Comparison of ENCODE assay signal across 8 cellular contexts in the genomic region with DNA sequence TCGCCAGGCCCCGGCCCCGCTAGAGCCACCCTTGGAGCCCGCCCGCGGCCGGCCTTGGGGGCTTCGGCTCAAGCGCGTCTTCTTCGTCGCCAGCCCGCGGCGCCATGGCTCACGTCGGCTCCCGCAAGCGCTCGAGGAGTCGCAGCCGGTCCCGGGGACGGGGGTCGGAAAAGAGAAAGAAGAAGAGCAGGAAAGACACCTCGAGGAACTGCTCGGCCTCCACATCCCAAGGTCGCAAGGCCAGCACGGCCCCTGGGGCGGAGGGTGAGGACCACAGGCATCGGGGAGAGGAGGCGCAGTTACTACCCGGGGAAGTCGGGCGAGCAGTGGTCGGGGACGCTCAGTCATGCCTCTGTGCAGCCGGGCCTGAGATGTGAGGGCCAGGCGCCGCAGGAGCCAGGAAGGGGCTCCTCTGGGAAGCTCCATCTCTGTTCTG. TPM values are rescaled to one million over a fixed set of nuclear protein-coding genes. Genes with fewer than 3 reads are reported as not detected.
DNase-seq lines count a peak whose midpoint lies in the region; ATAC-seq and TF ChIP-seq lines count a peak whose summit lies in the region.

No MANE protein-coding gene starts in this region.

- peaks cover 13% of the 10 kb centered on the region for H3K36me3 ChIP-seq in BJ (ENCODE audit: control insufficient read depth, insufficient read depth, low read length)
- H3K36me3 ChIP-seq in Loucy (ENCODE audit: insufficient read depth, low read length), result 0 out of 2 replicates have a peak, but pooled peaks cover 5% of the 10 kb centered on the region
- peaks cover 54% of the 10 kb centered on the region for H3K36me3 ChIP-seq in mesodermal cell (ENCODE audit: control insufficient read depth, insufficient read depth, low read length)
- H3K36me3 ChIP-seq in aorta (ENCODE audit: control insufficient read depth in 1 of 2, insufficient read depth in 2 of 2, low read length in 1 of 2), result no peaks in the 10 kb centered on the region

- POLR2A ChIA-PET in BJ (lab: Charles Lee), result no interaction called here

- H3K4me2 ChIP-seq in Loucy (ENCODE audit: low read depth, low read length, poor library complexity, severe bottlenecking), result peak overlapping the region; percentile 99

- CTCF ChIA-PET in BJ (lab: Yijun Ruan, JAX), result interaction anchor here (0.8 kb wide), 1 partner anchor 257 kb away, joined by 3 read pairs; no protein-coding TSS in a partner anchor

- intact Hi-C loops in aorta (cut with DNase I), result no loop called here

- peak overlapping the region; percentile 90 for H3K9ac ChIP-seq in Loucy (ENCODE audit: low read depth, low read length, poor library complexity, severe bottlenecking)

- H3K9me2 ChIP-seq in Loucy (replicated peaks; ENCODE audit: low read depth, low read length), result no peaks in the 10 kb centered on the region

- H3K4me1 ChIP-seq in Loucy (ENCODE audit: insufficient read depth, low read length, poor library complexity, severe bottlenecking) (peaks cover 36% of the 10 kb centered on the region), mesodermal cell (ENCODE audit: control insufficient read depth, insufficient read depth, low read length, poor library complexity, severe bottlenecking) (peaks cover 41% of the 10 kb centered on the region), aorta (ENCODE audit: control insufficient read depth in 1 of 2, insufficient read depth in 2 of 2, low read length in 2 of 2) (peaks cover 0 to 4% of the 10 kb centered on the region in 2 donors)

- ATAC-seq in GM19455 (IDR thresholded peaks at IDR 0.05; ENCODE audit: unreplicated experiment) (peak; percentile 15), aorta (ENCODE audit: low FRiP score) (no peak)

- WGBS in mesodermal cell (ENCODE audit: insufficient coverage in 2 of 2), 2 experiments, result 2% methylated on average over 32 to 38 of the region's 40 CpGs
- 0 to 1% methylated on average over 40 of the region's 40 CpGs for WGBS in aorta, 2 donors

- H2AFZ ChIP-seq in Loucy (ENCODE audit: low read length), result peak overlapping the region; percentile 91

- peaks cover 72% of the 10 kb centered on the region for H3K79me2 ChIP-seq in Loucy (ENCODE audit: insufficient read depth, low read length)

- H3K9me3 ChIP-seq in Loucy (ENCODE audit: insufficient read depth, low read depth, low read length) (no peaks in the 10 kb centered on the region), mesodermal cell (ENCODE audit: control insufficient read depth, low read length) (no peaks in the 10 kb centered on the region), aorta (ENCODE audit: control insufficient read depth, low read length) (no peaks in the 10 kb centered on the region)

- H3K27ac ChIP-seq in mesodermal cell (ENCODE audit: low read depth, low read length, severe bottlenecking) (peak overlapping the region; percentile 90), aorta (ENCODE audit: low read depth in 1 of 2, low read length in 2 of 2) (peak overlapping the region; percentile 14 to 68)

- no peaks in the 10 kb centered on the region for H3F3A ChIP-seq in Loucy (ENCODE audit: low read depth)

- DNase-seq in BJ (ENCODE audit: low read depth) (no peak), aorta (no peak), NCI-H446 (lab: John Stamatoyannopoulos, UW) (no peak), SKM-1 treated with dmso at 0.1 percent for 144 hours (lab: John Stamatoyannopoulos, UW; ENCODE audit: unreplicated experiment) (no peak)
- DNase-seq in central memory CD4-positive, alpha-beta T cell, result peak; percentile 12

- peak overlapping the region; percentile 91 for H3K4me3 ChIP-seq in BJ (ENCODE audit: low read depth, low read length)
- H3K4me3 ChIP-seq in Loucy (ENCODE audit: low read length, poor library complexity, severe bottlenecking), result peak overlapping the region; percentile 94
- peak overlapping the region; percentile 86 for H3K4me3 ChIP-seq in mesodermal cell (ENCODE audit: extremely low read depth, insufficient read depth, low read length, poor library complexity, severe bottlenecking)
- H3K4me3 ChIP-seq in aorta (ENCODE audit: low read length in 2 of 2), result peak overlapping the region; percentile 80 to 92

- H4K20me1 ChIP-seq in Loucy (ENCODE audit: insufficient read depth, low read length, poor library complexity, severe bottlenecking), result peaks cover 29% of the 10 kb centered on the region

- no peaks in the 10 kb centered on the region for H3K27me3 ChIP-seq in BJ (ENCODE audit: control insufficient read depth, insufficient read depth, low read length)
- no peaks in the 10 kb centered on the region for H3K27me3 ChIP-seq in Loucy (ENCODE audit: insufficient read depth, low read length, poor library complexity, severe bottlenecking)
- H3K27me3 ChIP-seq in aorta (ENCODE audit: control insufficient read depth in 1 of 2, insufficient read depth in 2 of 2, low read length in 1 of 2), result no peaks in the 10 kb centered on the region

- 0 out of 2 replicates have a peak, but pooled peaks have one; percentile 6 for TF ChIP-seq CTCF in BJ (IDR thresholded peaks at IDR 0.05; ENCODE audit: insufficient read depth, low read depth, low read length)
- 0 out of 2 replicates have a peak, but pooled peaks have one; percentile 7 for TF ChIP-seq CTCF in Loucy (conservative IDR thresholded peaks at IDR 0.05; ENCODE audit: low read length)

RNA-seq across cellular contexts. Expression of a gene that starts 0.6 kb away (rescaled TPM):
- 166 and 190 TPM in 2 replicates for polyA plus RNA-seq in BJ (2011; rRNA removed)
- 20.9 and 27.3 TPM in 2 replicates for polyA minus RNA-seq in BJ (2011; rRNA and poly(A)+ RNA removed)
- 219 TPM for polyA plus RNA-seq in mesodermal cell (2013, experiment 1 of 2)
- 205 TPM for polyA plus RNA-seq in mesodermal cell (2013, experiment 2 of 2)
- total RNA-seq in aorta, result 100 to 1,000 TPM; 128 to 156 TPM
- 100 to 1,000 TPM; 430 to 511 TPM for polyA plus RNA-seq in aorta

RNA-seq across cellular contexts. Expression of a gene that starts 6.0 kb away (rescaled TPM):
- polyA plus RNA-seq in BJ (2011; rRNA removed) (7.4 and 10.8 TPM in 2 replicates), aorta (10 to 100 TPM; 14.3 to 16.6 TPM)
- 4.8 and 7.4 TPM in 2 replicates for polyA minus RNA-seq in BJ (2011; rRNA and poly(A)+ RNA removed)
- polyA plus RNA-seq in mesodermal cell (2013, experiment 1 of 2), result 7.4 TPM
- polyA plus RNA-seq in mesodermal cell (2013, experiment 2 of 2), result 9.9 TPM
- total RNA-seq in aorta, result 10 to 100 TPM in 1 of 2 donors, 1 to 10 TPM in 1; 8.9 to 13.6 TPM

RNA-seq across cellular contexts. Expression of a gene that starts 14.8 kb away (rescaled TPM):
- polyA plus RNA-seq in BJ (2011; rRNA removed) (3.9 and 6.1 TPM in 2 replicates), aorta (1 to 10 TPM; 1.1 to 6.6 TPM)
- 8.0 and 8.9 TPM in 2 replicates for polyA minus RNA-seq in BJ (2011; rRNA and poly(A)+ RNA removed)
- 4.4 TPM for polyA plus RNA-seq in mesodermal cell (2013, experiment 1 of 2)
- polyA plus RNA-seq in mesodermal cell (2013, experiment 2 of 2), result 2.2 TPM
- total RNA-seq in aorta, result 10 to 100 TPM in 1 of 2 donors, 1 to 10 TPM in 1; 5.9 to 13.0 TPM
